ENCODE assay signal across 8 cellular contexts in genomic region chr10:129888784-129889616, GRCh38.
A peak's percentile ranks its signal among the peaks of the same experiment; 100 is the strongest.
DNase-seq lines count a peak whose midpoint lies in the region; ATAC-seq and TF ChIP-seq lines count a peak whose summit lies in the region.

No MANE protein-coding gene starts in this region.

- peak; percentile 84 for TF ChIP-seq CTCF in AG04449 (IDR thresholded peaks at IDR 0.05; ENCODE audit: insufficient read depth, low read length, missing control alignments)

- CTCF ChIA-PET in AG04449 (lab: Yijun Ruan, JAX) = interaction anchor here (1.1 to 1.6 kb wide), 8 partner anchors 78 to 290 kb away, joined by 3 to 10 read pairs (median 4); partner anchors contain the start of gene C10orf143

- H3K27me3 ChIP-seq in right cardiac atrium (ENCODE audit: control insufficient read depth, insufficient read depth) = no peaks in the 10 kb centered on the region

- DNase-seq in AG04449 (ENCODE audit: low read depth, low spot score) = no peak
- peak; percentile 24 for DNase-seq in LoVo (ENCODE audit: low spot score)
- DNase-seq in activated T-cell treated with anti-CD3 and anti-CD28 coated beads, Interleukin-2, amount 50 U/mL, for 1 hour = peak; percentile 45
- DNase-seq in right cardiac atrium = peak; percentile 79 to 87 (median 87)
- DNase-seq in stimulated activated CD4-positive, alpha-beta T cell treated with anti-CD3 and anti-CD28 coated beads, Interleukin-1b, Interleukin-23, amount 100 ng/mL, for 24 hours (ENCODE audit: low read depth in 4 of 4, low spot score in 1 of 4) = peak; percentile 15 to 32 (median 18)
- no peak for DNase-seq in DMS153 (lab: John Stamatoyannopoulos, UW)

- 36% methylated on average over 22 of the region's 22 CpGs for WGBS in right cardiac atrium

- peak overlapping the region; percentile 48 for H3K27ac ChIP-seq in right cardiac atrium (ENCODE audit: low read length)

- ATAC-seq in GM18909 (IDR thresholded peaks at IDR 0.05; ENCODE audit: poor library complexity, unreplicated experiment) = peak; percentile 67
- peak; percentile 66 to 75 for ATAC-seq in right cardiac atrium
- ATAC-seq in HG03039 (IDR thresholded peaks at IDR 0.05; ENCODE audit: unreplicated experiment) = no peak

- no peaks in the 10 kb centered on the region for H3K9me3 ChIP-seq in right cardiac atrium (ENCODE audit: control insufficient read depth, low read length)

- H3K4me3 ChIP-seq in AG04449 (ENCODE audit: low read depth, low read length) (no peak overlapping the region), right cardiac atrium (ENCODE audit: low read length) (no peak overlapping the region)

- peaks cover 6% of the 10 kb centered on the region for H3K4me1 ChIP-seq in right cardiac atrium (ENCODE audit: control insufficient read depth, insufficient read depth, low read length)

- POLR2A ChIA-PET in AG04449 (lab: Yijun Ruan, JAX) = no interaction called here

- intact Hi-C loops in right cardiac atrium (cut with DNase I) = no loop called here

Comparison
In these comparisons a context has a peak if more than half of its experiments do, and no peak if none do; other contexts are left out.
1. DNase-seq: peak in LoVo (single experiment), activated T-cell treated with anti-CD3 and anti-CD28 coated beads, Interleukin-2, amount 50 U/mL, for 1 hour (single experiment), right cardiac atrium (3 of 3) and stimulated activated CD4-positive, alpha-beta T cell treated with anti-CD3 and anti-CD28 coated beads, Interleukin-1b, Interleukin-23, amount 100 ng/mL, for 24 hours (4 of 4); none in AG04449 (single experiment) and DMS153 (single experiment).